Comparison of ENCODE assay signal across 1 cellular context in the genomic region with DNA sequence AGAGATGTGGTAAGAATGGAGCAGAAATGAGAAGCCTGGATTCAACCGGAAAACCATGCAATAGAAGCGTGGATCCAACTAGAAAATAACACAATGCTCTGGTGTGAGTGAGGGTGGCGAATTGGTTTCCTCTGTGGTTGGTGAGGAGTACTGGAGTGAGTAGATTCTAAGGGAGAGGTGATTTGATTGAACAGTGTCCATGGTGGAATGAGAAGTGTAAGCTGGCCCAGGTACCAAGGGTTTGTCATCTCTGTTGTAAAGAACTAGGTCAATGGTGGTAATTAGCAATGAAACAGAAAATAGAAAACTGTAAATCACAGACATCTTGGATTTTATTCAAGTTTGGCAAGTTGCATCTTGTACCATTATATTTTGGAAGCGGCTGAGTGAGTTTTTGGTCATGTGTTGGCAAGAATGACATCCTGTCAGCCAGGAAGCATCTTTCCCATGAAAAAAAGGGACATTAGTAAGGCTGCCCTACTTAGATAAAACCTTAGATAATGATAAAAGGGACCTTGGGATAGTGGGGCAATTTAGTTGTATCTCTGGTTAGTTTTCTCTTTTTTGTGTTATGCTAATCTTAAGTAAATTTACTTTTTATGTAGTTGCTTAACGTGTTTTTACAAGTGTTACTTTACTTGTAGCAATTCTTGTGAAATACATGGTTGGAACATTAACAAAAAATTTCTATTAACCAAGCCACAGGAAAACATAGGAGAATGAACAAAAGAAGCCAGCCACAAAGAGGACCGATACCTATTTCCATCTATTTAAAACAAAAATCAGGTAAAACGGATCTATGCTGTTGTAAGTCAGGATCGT.
TF ChIP-seq lines count a peak whose summit lies in the region.

No MANE protein-coding gene starts in this region.

TF ChIP-seq in HepG2, 621 proteins besides CTCF, POLR2A, EP300 and RAD21 (continued from another document and continues in another):
- TF ChIP-seq, protein P1, sequence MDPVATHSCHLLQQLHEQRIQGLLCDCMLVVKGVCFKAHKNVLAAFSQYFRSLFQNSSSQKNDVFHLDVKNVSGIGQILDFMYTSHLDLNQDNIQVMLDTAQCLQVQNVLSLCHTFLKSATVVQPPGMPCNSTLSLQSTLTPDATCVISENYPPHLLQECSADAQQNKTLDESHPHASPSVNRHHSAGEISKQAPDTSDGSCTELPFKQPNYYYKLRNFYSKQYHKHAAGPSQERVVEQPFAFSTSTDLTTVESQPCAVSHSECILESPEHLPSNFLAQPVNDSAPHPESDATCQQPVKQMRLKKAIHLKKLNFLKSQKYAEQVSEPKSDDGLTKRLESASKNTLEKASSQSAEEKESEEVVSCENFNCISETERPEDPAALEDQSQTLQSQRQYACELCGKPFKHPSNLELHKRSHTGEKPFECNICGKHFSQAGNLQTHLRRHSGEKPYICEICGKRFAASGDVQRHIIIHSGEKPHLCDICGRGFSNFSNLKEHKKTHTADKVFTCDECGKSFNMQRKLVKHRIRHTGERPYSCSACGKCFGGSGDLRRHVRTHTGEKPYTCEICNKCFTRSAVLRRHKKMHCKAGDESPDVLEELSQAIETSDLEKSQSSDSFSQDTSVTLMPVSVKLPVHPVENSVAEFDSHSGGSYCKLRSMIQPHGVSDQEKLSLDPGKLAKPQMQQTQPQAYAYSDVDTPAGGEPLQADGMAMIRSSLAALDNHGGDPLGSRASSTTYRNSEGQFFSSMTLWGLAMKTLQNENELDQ (CRISPR knock-in tag; IDR thresholded peaks at IDR 0.05; ENCODE audit: borderline replicate concordance) = no peak
- TF ChIP-seq MAF1 (CRISPR knock-in tag; IDR thresholded peaks at IDR 0.05; ENCODE audit: borderline replicate concordance) (no peak), EEA1 (CRISPR knock-in tag; IDR thresholded peaks at IDR 0.05; ENCODE audit: borderline replicate concordance) (no peak), ZFYVE20 (CRISPR knock-in tag; IDR thresholded peaks at IDR 0.05; ENCODE audit: borderline replicate concordance, low read depth) (no peak), ZNF382 (CRISPR knock-in tag; IDR thresholded peaks at IDR 0.05; ENCODE audit: borderline replicate concordance) (no peak), ZNF383 (CRISPR knock-in tag; IDR thresholded peaks at IDR 0.05; ENCODE audit: borderline replicate concordance) (no peak), CCAR2 (optimal IDR thresholded peaks at IDR 0.05; ENCODE audit: low read depth, low read length) (no peak), ELF1 (CRISPR knock-in tag; IDR thresholded peaks at IDR 0.05) (no peak), DNMT3B (CRISPR knock-in tag; conservative IDR thresholded peaks at IDR 0.05) (0 out of 2 replicates have a peak, but pooled peaks have one; percentile 20), ZNF788 (CRISPR knock-in tag; IDR thresholded peaks at IDR 0.05; ENCODE audit: borderline replicate concordance) (no peak), MYPOP (CRISPR knock-in tag; IDR thresholded peaks at IDR 0.05) (peak; percentile 33; the same call in 1 of the 2 replicates), SNAI1 (CRISPR knock-in tag; IDR thresholded peaks at IDR 0.05; ENCODE audit: borderline replicate concordance) (no peak), ZFP1 (CRISPR knock-in tag; IDR thresholded peaks at IDR 0.05) (no peak; the same call in 1 of the 2 replicates), PHF21A (CRISPR knock-in tag; IDR thresholded peaks at IDR 0.05) (peak; percentile 58; the same call in 1 of the 2 replicates), SALL1 (CRISPR knock-in tag; IDR thresholded peaks at IDR 0.05) (no peak), SNRNP70 (IDR thresholded peaks at IDR 0.05; ENCODE audit: low read depth, low read length) (no peak), ZNF18 (CRISPR knock-in tag; IDR thresholded peaks at IDR 0.05; ENCODE audit: insufficient replicate concordance) (no peak), JARID2 (CRISPR knock-in tag; IDR thresholded peaks at IDR 0.05; ENCODE audit: insufficient replicate concordance) (no peak), ZSCAN12 (CRISPR knock-in tag; IDR thresholded peaks at IDR 0.05) (no peak), ZBED4 (CRISPR knock-in tag; IDR thresholded peaks at IDR 0.05; ENCODE audit: borderline replicate concordance) (no peak), ZC3H4 (CRISPR knock-in tag; IDR thresholded peaks at IDR 0.05; ENCODE audit: borderline replicate concordance) (no peak), SATB2 (CRISPR knock-in tag; IDR thresholded peaks at IDR 0.05) (no peak), AHR (CRISPR knock-in tag; IDR thresholded peaks at IDR 0.05) (no peak; the same call in 1 of the 2 replicates), ZMYM3 (CRISPR knock-in tag; IDR thresholded peaks at IDR 0.05) (no peak), RFXANK (CRISPR knock-in tag; IDR thresholded peaks at IDR 0.05) (no peak), DMAP1 (CRISPR knock-in tag; IDR thresholded peaks at IDR 0.05) (no peak; the same call in 1 of the 2 replicates), TCF7 (IDR thresholded peaks at IDR 0.05; ENCODE audit: low read depth) (peak; percentile 86), ZFP36L2 (CRISPR knock-in tag; IDR thresholded peaks at IDR 0.05) (no peak), ARNTL (CRISPR knock-in tag; IDR thresholded peaks at IDR 0.05) (no peak), MEF2D (CRISPR knock-in tag; IDR thresholded peaks at IDR 0.05) (0 out of 2 replicates have a peak, but pooled peaks have one; percentile 21), E2F5 (CRISPR knock-in tag; conservative IDR thresholded peaks at IDR 0.05) (no peak), TRIM24 (CRISPR knock-in tag; IDR thresholded peaks at IDR 0.05) (no peak), TMF1 (CRISPR knock-in tag; IDR thresholded peaks at IDR 0.05; ENCODE audit: low read depth) (no peak), TP53 (CRISPR knock-in tag; conservative IDR thresholded peaks at IDR 0.05) (no peak), ZNF660 (CRISPR knock-in tag; IDR thresholded peaks at IDR 0.05; ENCODE audit: borderline replicate concordance, low read depth) (no peak), PRDM4 (CRISPR knock-in tag; IDR thresholded peaks at IDR 0.05; ENCODE audit: borderline replicate concordance) (no peak), ZSCAN21 (CRISPR knock-in tag; IDR thresholded peaks at IDR 0.05; ENCODE audit: borderline replicate concordance) (no peak), RNF2 (conservative IDR thresholded peaks at IDR 0.05; ENCODE audit: low read depth) (no peak), KDM4B (CRISPR knock-in tag; IDR thresholded peaks at IDR 0.05) (no peak)
- TF ChIP-seq, protein P2, sequence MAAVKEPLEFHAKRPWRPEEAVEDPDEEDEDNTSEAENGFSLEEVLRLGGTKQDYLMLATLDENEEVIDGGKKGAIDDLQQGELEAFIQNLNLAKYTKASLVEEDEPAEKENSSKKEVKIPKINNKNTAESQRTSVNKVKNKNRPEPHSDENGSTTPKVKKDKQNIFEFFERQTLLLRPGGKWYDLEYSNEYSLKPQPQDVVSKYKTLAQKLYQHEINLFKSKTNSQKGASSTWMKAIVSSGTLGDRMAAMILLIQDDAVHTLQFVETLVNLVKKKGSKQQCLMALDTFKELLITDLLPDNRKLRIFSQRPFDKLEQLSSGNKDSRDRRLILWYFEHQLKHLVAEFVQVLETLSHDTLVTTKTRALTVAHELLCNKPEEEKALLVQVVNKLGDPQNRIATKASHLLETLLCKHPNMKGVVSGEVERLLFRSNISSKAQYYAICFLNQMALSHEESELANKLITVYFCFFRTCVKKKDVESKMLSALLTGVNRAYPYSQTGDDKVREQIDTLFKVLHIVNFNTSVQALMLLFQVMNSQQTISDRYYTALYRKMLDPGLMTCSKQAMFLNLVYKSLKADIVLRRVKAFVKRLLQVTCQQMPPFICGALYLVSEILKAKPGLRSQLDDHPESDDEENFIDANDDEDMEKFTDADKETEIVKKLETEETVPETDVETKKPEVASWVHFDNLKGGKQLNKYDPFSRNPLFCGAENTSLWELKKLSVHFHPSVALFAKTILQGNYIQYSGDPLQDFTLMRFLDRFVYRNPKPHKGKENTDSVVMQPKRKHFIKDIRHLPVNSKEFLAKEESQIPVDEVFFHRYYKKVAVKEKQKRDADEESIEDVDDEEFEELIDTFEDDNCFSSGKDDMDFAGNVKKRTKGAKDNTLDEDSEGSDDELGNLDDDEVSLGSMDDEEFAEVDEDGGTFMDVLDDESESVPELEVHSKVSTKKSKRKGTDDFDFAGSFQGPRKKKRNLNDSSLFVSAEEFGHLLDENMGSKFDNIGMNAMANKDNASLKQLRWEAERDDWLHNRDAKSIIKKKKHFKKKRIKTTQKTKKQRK (IDR thresholded peaks at IDR 0.05; ENCODE audit: low read length) = no peak
- TF ChIP-seq, protein P3, sequence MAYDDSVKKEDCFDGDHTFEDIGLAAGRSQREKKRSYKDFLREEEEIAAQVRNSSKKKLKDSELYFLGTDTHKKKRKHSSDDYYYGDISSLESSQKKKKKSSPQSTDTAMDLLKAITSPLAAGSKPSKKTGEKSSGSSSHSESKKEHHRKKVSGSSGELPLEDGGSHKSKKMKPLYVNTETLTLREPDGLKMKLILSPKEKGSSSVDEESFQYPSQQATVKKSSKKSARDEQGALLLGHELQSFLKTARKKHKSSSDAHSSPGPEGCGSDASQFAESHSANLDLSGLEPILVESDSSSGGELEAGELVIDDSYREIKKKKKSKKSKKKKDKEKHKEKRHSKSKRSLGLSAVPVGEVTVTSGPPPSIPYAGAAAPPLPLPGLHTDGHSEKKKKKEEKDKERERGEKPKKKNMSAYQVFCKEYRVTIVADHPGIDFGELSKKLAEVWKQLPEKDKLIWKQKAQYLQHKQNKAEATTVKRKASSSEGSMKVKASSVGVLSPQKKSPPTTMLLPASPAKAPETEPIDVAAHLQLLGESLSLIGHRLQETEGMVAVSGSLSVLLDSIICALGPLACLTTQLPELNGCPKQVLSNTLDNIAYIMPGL (CRISPR knock-in tag; IDR thresholded peaks at IDR 0.05; ENCODE audit: borderline replicate concordance in 1 of 2, low read depth in 1 of 2) = no peak
- TF ChIP-seq, protein P4, sequence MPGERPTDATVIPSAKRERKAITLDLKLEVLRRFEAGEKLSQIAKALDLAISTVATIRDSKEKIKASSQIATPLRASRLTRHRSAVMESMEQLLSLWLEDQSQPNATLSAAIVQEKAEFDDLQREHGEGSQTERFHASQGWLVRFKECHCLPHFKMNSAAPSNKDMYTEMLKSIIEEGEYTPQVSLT (CRISPR knock-in tag; IDR thresholded peaks at IDR 0.05; ENCODE audit: borderline replicate concordance, low read depth) = no peak
